ENCODE assay signal across 1 cellular context in the genomic region with DNA sequence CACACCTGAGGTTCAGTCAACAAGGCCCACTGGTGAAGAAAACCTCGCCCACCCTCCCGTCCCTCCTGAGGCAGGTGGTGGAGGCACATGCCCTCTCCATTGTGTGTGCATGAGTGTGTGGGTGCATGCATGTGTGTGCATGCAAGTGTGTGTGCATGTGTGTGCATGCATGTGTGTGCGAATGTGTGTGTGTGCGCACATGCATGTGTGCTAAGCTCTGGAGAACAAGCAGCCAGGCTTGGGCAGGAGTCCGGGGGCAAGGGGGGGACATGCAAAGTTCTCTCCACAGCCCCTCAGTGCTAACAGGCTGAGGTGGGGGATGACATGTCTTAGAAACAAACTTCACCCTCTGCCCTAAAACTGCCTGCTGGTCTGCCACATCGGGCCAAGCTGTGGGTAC.
TF ChIP-seq lines count a peak whose summit lies in the region.

No MANE protein-coding gene starts in this region.

TF ChIP-seq in IMR-90, 13 proteins besides CTCF, POLR2A, EP300 and RAD21:
- no peak for TF ChIP-seq RCOR1 (IDR thresholded peaks at IDR 0.05; ENCODE audit: insufficient replicate concordance, low read length)
- TF ChIP-seq CHD1 (IDR thresholded peaks at IDR 0.05; ENCODE audit: low read depth, low read length): no peak
- TF ChIP-seq, protein P1, sequence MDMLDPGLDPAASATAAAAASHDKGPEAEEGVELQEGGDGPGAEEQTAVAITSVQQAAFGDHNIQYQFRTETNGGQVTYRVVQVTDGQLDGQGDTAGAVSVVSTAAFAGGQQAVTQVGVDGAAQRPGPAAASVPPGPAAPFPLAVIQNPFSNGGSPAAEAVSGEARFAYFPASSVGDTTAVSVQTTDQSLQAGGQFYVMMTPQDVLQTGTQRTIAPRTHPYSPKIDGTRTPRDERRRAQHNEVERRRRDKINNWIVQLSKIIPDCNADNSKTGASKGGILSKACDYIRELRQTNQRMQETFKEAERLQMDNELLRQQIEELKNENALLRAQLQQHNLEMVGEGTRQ (IDR thresholded peaks at IDR 0.05; ENCODE audit: low read depth, low read length): no peak
- TF ChIP-seq, protein P2, sequence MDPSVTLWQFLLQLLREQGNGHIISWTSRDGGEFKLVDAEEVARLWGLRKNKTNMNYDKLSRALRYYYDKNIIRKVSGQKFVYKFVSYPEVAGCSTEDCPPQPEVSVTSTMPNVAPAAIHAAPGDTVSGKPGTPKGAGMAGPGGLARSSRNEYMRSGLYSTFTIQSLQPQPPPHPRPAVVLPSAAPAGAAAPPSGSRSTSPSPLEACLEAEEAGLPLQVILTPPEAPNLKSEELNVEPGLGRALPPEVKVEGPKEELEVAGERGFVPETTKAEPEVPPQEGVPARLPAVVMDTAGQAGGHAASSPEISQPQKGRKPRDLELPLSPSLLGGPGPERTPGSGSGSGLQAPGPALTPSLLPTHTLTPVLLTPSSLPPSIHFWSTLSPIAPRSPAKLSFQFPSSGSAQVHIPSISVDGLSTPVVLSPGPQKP (IDR thresholded peaks at IDR 0.05; ENCODE audit: borderline replicate concordance, low read depth, low read length): no peak
- no peak for TF ChIP-seq FOS (IDR thresholded peaks at IDR 0.05; ENCODE audit: low read depth, low read length)
- TF ChIP-seq BHLHE40 (IDR thresholded peaks at IDR 0.05; ENCODE audit: low read depth, low read length): no peak
- no peak for TF ChIP-seq NFE2L2 (IDR thresholded peaks at IDR 0.05; ENCODE audit: low read depth, low read length)
